17 cellular contexts compared by ENCODE assay signal in the genomic region with DNA sequence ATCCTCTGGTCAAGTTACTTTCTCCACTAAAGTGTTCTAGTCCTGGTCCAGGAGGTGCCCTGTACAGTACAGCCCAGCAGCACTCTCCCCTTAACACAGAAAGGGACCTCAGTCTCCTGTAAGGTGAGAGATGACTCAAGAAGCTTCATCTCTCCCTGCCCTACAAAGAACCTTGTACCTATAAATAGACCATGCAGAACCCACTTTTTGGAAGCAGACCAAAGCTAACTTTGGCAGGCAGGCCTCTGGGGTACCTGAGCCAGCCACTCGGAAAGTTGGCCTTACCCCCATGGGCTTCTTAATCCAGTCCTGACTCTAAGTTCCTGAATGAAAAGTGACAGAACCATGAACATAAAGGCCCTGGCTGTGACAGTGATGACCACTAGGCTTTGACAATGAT.
A peak's percentile ranks its signal among the peaks of the same experiment; 100 is the strongest.
DNase-seq lines count a peak whose midpoint lies in the region; ATAC-seq and TF ChIP-seq lines count a peak whose summit lies in the region.
"Had no signal": no experiment of that assay in that cellular context is flagged by ENCODE, and none has a peak within 500 bp of the region (broad histone marks: within the 10 kb centered on the region; RNA-seq: fewer than 3 reads in every experiment).

No MANE protein-coding gene starts in this region.

- H3K4me1 Mint-ChIP-seq in natural killer cell, result no peaks in the 10 kb centered on the region

- intact Hi-C loops in Right ventricle myocardium superior (cut with DNase I), result no loop called here
- intact Hi-C loops in left ventricle myocardium superior (cut with micrococcal nuclease), result no loop called here
- intact Hi-C loops in sigmoid colon (cut with DNase I), result no loop called here
- intact Hi-C loops in natural killer cell (cut with micrococcal nuclease), result no loop called here

- no peaks in the 10 kb centered on the region for H3K36me3 Mint-ChIP-seq in natural killer cell

- TF ChIP-seq CTCF in right atrium auricular region (IDR thresholded peaks at IDR 0.05) (no peak), sigmoid colon (IDR thresholded peaks at IDR 0.05) (no peak), natural killer cell (IDR thresholded peaks at IDR 0.05) (no peak)

- H3K4me3 Mint-ChIP-seq in natural killer cell, result no peak overlapping the region

- ATAC-seq in Right ventricle myocardium superior (ENCODE audit: poor library complexity) (peak; percentile 92), left ventricle myocardium superior (peak; percentile 97), natural killer cell (no peak)
- ATAC-seq: HepG2 had no signal

- 87 to 88% methylated on average over 1 of the region's 1 CpG for WGBS in sigmoid colon, 2 donors

- H3K4me3 ChIP-seq in right atrium auricular region, result no peak overlapping the region
- H3K4me3 ChIP-seq in sigmoid colon, result no peak overlapping the region
- H3K4me3 ChIP-seq: Peyer's patch had no signal

- H3K4me1 ChIP-seq in right atrium auricular region (peaks cover 0 to 7% of the 10 kb centered on the region in 2 donors), sigmoid colon (peaks cover 0 to 61% (median 51%) of the 10 kb centered on the region in 4 donors)
- H3K4me1 ChIP-seq: Peyer's patch had no signal

- H3K27ac ChIP-seq in right atrium auricular region, result no peak overlapping the region
- peak overlapping the region; percentile 59 to 84 (median 72) for H3K27ac ChIP-seq in sigmoid colon
- H3K27ac ChIP-seq: C4-2B, KMS-11 had no signal

- TF ChIP-seq POLR2A in sigmoid colon (IDR thresholded peaks at IDR 0.05), result no peak

- TF ChIP-seq EP300 in sigmoid colon (IDR thresholded peaks at IDR 0.05), result no peak

- no peak overlapping the region for H3K27ac Mint-ChIP-seq in natural killer cell

- peaks cover 5 to 19% of the 10 kb centered on the region in 2 donors for H3K27me3 Mint-ChIP-seq in natural killer cell (ENCODE audit: low read depth in 2 of 2)

- no peaks in the 10 kb centered on the region for H3K9me3 Mint-ChIP-seq in natural killer cell

- no peaks in the 10 kb centered on the region for H3K9me3 ChIP-seq in right atrium auricular region
- no peaks in the 10 kb centered on the region for H3K9me3 ChIP-seq in sigmoid colon
- H3K9me3 ChIP-seq: Peyer's patch had no signal

- H3K36me3 ChIP-seq in right atrium auricular region (no peaks in the 10 kb centered on the region), sigmoid colon (no peaks in the 10 kb centered on the region)
- H3K36me3 ChIP-seq: Peyer's patch had no signal

- H3K27me3 ChIP-seq in right atrium auricular region, result no peaks in the 10 kb centered on the region
- no peaks in the 10 kb centered on the region for H3K27me3 ChIP-seq in sigmoid colon
- H3K27me3 ChIP-seq: Peyer's patch had no signal

- DNase-seq in Right ventricle myocardium superior (peak; percentile 41), right atrium auricular region (ENCODE audit: low spot score) (no peak), left ventricle myocardium superior (peak; percentile 42), sigmoid colon (no peak), NCI-H446 treated with DMSO at 0.1 percent for 48 hours (lab: John Stamatoyannopoulos, UW) (no peak), natural killer cell (no peak), hippocampal formation (lab: John Stamatoyannopoulos, UW) (no peak), GF-D8 (lab: John Stamatoyannopoulos, UW) (no peak)
- DNase-seq: NCI-H1092, NCI-H146, NCI-H2081 treated with DMSO at 0.1 percent for 48 hours, NCI-H524, Peyer's patch, SHP77 had no signal

Comparison
In these comparisons a context has a peak if more than half of its experiments do, and no peak if none do; other contexts are left out.
1. DNase-seq: peak in Right ventricle myocardium superior (single experiment) and left ventricle myocardium superior (single experiment); none in right atrium auricular region (single experiment), sigmoid colon (single experiment), NCI-H446 treated with DMSO at 0.1 percent for 48 hours (single experiment), natural killer cell (single experiment), hippocampal formation (0 of 2) and GF-D8 (single experiment).
2. ATAC-seq: peak in Right ventricle myocardium superior (single experiment) and left ventricle myocardium superior (single experiment); none in natural killer cell (0 of 3).
3. H3K27ac ChIP-seq: peak in sigmoid colon (4 of 4); none in right atrium auricular region (0 of 2).